In the genomic region with DNA sequence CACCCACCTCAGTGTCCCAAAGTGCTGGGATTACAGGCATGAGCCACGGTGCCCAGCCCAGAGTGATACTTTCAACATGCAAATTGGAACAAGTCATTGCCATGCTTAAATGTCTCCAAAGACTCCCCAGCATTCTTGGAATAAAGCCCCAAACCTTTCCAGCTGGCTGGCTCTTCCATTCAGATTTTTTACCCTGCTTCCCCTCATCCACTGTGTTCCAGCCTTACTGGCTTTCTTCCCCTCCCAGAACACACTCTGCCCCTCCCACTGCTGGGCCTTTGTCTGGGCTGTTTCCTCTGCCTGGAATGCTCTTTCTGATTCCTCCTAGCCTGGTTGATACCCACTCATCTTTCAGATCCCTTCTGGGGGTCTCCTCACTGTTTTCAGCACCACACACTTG, we compare ENCODE assay signal across 21 cellular contexts. TPM values are rescaled to one million over a fixed set of nuclear protein-coding genes. Genes with fewer than 3 reads are reported as not detected.
"Had no signal": no experiment of that assay in that cellular context is flagged by ENCODE, and none has a peak within 500 bp of the region (broad histone marks: within the 10 kb centered on the region; RNA-seq: fewer than 3 reads in every experiment).

No MANE protein-coding gene starts in this region.

- H3K9me3 ChIP-seq: ascending aorta, psoas muscle had no signal

- H3K4me1 ChIP-seq: ascending aorta, psoas muscle had no signal

- H3K27ac ChIP-seq: ascending aorta, heart right ventricle, psoas muscle had no signal

- H3K4me3 ChIP-seq: ascending aorta, heart right ventricle, psoas muscle had no signal

- ATAC-seq: activated CD8-positive, alpha-beta memory T cell treated with anti-CD3 and anti-CD28 coated beads, Interleukin-2, amount 10 ng/mL, durations not matched to agents 7 days and 5 days; activated naive CD8-positive, alpha-beta T cell treated with anti-CD3 and anti-CD28 coated beads, Interleukin-2, amount 50 U/mL, for 24 hours; left lobe of liver; psoas muscle; SK-N-SH treated with all-trans-retinoic acid at 6 μM for 48 hours; stimulated activated effector memory CD8-positive, alpha-beta T cell treated with anti-CD3 and anti-CD28 coated beads, Interleukin-12 subunit alpha, Interleukin-12 subunit beta, amount 100 ng/mL, for 72 hours had no signal

- H3K27me3 ChIP-seq: ascending aorta had no signal

- DNase-seq: activated CD4-positive, alpha-beta T cell treated with anti-CD3 and anti-CD28 coated beads for 1 hour; activated CD4-positive, alpha-beta T cell treated with anti-CD3 and anti-CD28 coated beads, Interleukin-2, amount 50 U/mL, for 48 hours; activated CD8-positive, alpha-beta memory T cell treated with anti-CD3 and anti-CD28 coated beads, Interleukin-2, amount 10 ng/mL, durations not matched to agents 7 days and 5 days; activated naive CD4-positive, alpha-beta T cell treated with anti-CD3 and anti-CD28 coated beads for 36 hours; activated naive CD8-positive, alpha-beta T cell treated with anti-CD3 and anti-CD28 coated beads, Interleukin-2, amount 50 U/mL, for 24 hours; activated T-cell treated with anti-CD3 and anti-CD28 coated beads, Interleukin-2, amount 50 U/mL, for 1 hour; cortex of kidney; effector CD4-positive, alpha-beta T cell; heart right ventricle; islet precursor cell; mesenchymal stem cell; psoas muscle; stimulated activated CD4-positive, alpha-beta T cell treated with anti-CD3 and anti-CD28 coated beads, Interleukin-12 subunit alpha, Interleukin-12 subunit beta, amount 100 ng/mL, for 4 hours; T-helper 1 cell; T1000; trophoblast cell had no signal

- H3K36me3 ChIP-seq: ascending aorta, heart right ventricle had no signal

RNA-seq across cellular contexts. Expression of gene NNAT, which starts 40.1 kb away (rescaled TPM):
- total RNA-seq: activated CD8-positive, alpha-beta memory T cell treated with anti-CD3 and anti-CD28 coated beads, Interleukin-2, amount 10 ng/mL, durations not matched to agents 7 days and 5 days; activated T-helper 2 cell treated with anti-CD3 and anti-CD28 coated beads, Interferon-gamma antibody, Interleukin-2, Interleukin-4, amounts not matched to agents 10 μg/mL and 5 μg/mL and 100 μg/mL, durations not matched to agents 14 hours and 24 hours and 36 hours; ascending aorta had no signal
